ENCODE assay signal across 1 cellular context in genomic region chr6:32952817-32953739, GRCh38.
TF ChIP-seq lines count a peak whose summit lies in the region.

TSS of gene HLA-DMA (minus strand) at chr6:32953097. CDS start at chr6:32953036, 61 bp downstream.

TF ChIP-seq in HepG2, 621 proteins besides CTCF, POLR2A, EP300 and RAD21 (continued from another document and continues in another):
- no peak for TF ChIP-seq ZNF460 (CRISPR knock-in tag; IDR thresholded peaks at IDR 0.05; ENCODE audit: borderline replicate concordance)
- no peak; the same call in 1 of the 2 replicates for TF ChIP-seq MEIS2 (CRISPR knock-in tag; IDR thresholded peaks at IDR 0.05)
- no peak for TF ChIP-seq MYC (CRISPR knock-in tag; IDR thresholded peaks at IDR 0.05; ENCODE audit: borderline replicate concordance)
- no peak for TF ChIP-seq NFKB2 (CRISPR knock-in tag; IDR thresholded peaks at IDR 0.05; ENCODE audit: borderline replicate concordance)
- no peak for TF ChIP-seq ARHGAP35 (CRISPR knock-in tag; IDR thresholded peaks at IDR 0.05; ENCODE audit: borderline replicate concordance)
- TF ChIP-seq ZBTB40 (IDR thresholded peaks at IDR 0.05) = no peak
- no peak for TF ChIP-seq ZBTB40 (CRISPR knock-in tag; IDR thresholded peaks at IDR 0.05)
- peak; percentile 74 for TF ChIP-seq TEAD3 (CRISPR knock-in tag; optimal IDR thresholded peaks at IDR 0.05; ENCODE audit: borderline replicate concordance)
- TF ChIP-seq MIER3 (CRISPR knock-in tag; IDR thresholded peaks at IDR 0.05; ENCODE audit: borderline replicate concordance) = no peak
- TF ChIP-seq TGIF2 (CRISPR knock-in tag; IDR thresholded peaks at IDR 0.05) = no peak
- TF ChIP-seq HCFC1 (IDR thresholded peaks at IDR 0.05; ENCODE audit: low read depth, low read length) = no peak
- TF ChIP-seq ZMYM2 (CRISPR knock-in tag; IDR thresholded peaks at IDR 0.05) = no peak
- TF ChIP-seq ESRRA (CRISPR knock-in tag; IDR thresholded peaks at IDR 0.05; ENCODE audit: low read depth) = no peak
- TF ChIP-seq SMYD3 (CRISPR knock-in tag; IDR thresholded peaks at IDR 0.05) = no peak
- TF ChIP-seq TCF7 (IDR thresholded peaks at IDR 0.05; ENCODE audit: low read depth) = no peak
- TF ChIP-seq ZNF644 (CRISPR knock-in tag; IDR thresholded peaks at IDR 0.05; ENCODE audit: low read depth) = peak; percentile 74
- peak; percentile 71; the same call in 1 of the 2 replicates for TF ChIP-seq ZNF124 (CRISPR knock-in tag; IDR thresholded peaks at IDR 0.05)
- TF ChIP-seq ZNF558 (CRISPR knock-in tag; IDR thresholded peaks at IDR 0.05; ENCODE audit: borderline replicate concordance) = no peak
- no peak for TF ChIP-seq ZSCAN31 (CRISPR knock-in tag; IDR thresholded peaks at IDR 0.05; ENCODE audit: low read depth)
- no peak for TF ChIP-seq KDM5B (CRISPR knock-in tag; IDR thresholded peaks at IDR 0.05; ENCODE audit: borderline replicate concordance)
- no peak for TF ChIP-seq AHR (CRISPR knock-in tag; IDR thresholded peaks at IDR 0.05)
- TF ChIP-seq KMT2B (CRISPR knock-in tag; IDR thresholded peaks at IDR 0.05) = no peak
- no peak for TF ChIP-seq AKNA (CRISPR knock-in tag; IDR thresholded peaks at IDR 0.05; ENCODE audit: borderline replicate concordance)
- TF ChIP-seq KLF9 (CRISPR knock-in tag; IDR thresholded peaks at IDR 0.05; ENCODE audit: low read depth) = no peak
- no peak for TF ChIP-seq ZNF749 (CRISPR knock-in tag; IDR thresholded peaks at IDR 0.05; ENCODE audit: borderline replicate concordance)
- TF ChIP-seq ZNF3 (CRISPR knock-in tag; IDR thresholded peaks at IDR 0.05) = no peak
- no peak for TF ChIP-seq NFE2L1 (CRISPR knock-in tag; IDR thresholded peaks at IDR 0.05; ENCODE audit: borderline replicate concordance)
- TF ChIP-seq FOXP1 (IDR thresholded peaks at IDR 0.05) = no peak
- TF ChIP-seq FOXP1 (CRISPR knock-in tag; IDR thresholded peaks at IDR 0.05) = no peak
- TF ChIP-seq ZBTB2 (CRISPR knock-in tag; IDR thresholded peaks at IDR 0.05; ENCODE audit: low read depth) = no peak
- TF ChIP-seq SALL1 (CRISPR knock-in tag; IDR thresholded peaks at IDR 0.05) = peak; percentile 26; the same call in 1 of the 2 replicates
- no peak for TF ChIP-seq ARID2 (CRISPR knock-in tag; IDR thresholded peaks at IDR 0.05; ENCODE audit: borderline replicate concordance)
- no peak for TF ChIP-seq ZNF737 (CRISPR knock-in tag; IDR thresholded peaks at IDR 0.05; ENCODE audit: borderline replicate concordance)
- TF ChIP-seq SIX4 (CRISPR knock-in tag; IDR thresholded peaks at IDR 0.05) = no peak
- TF ChIP-seq IKZF5 (CRISPR knock-in tag; IDR thresholded peaks at IDR 0.05) = 0 out of 2 replicates have a peak, but pooled peaks have one; percentile 33
- no peak for TF ChIP-seq ZNF713 (CRISPR knock-in tag; IDR thresholded peaks at IDR 0.05)
- peak; percentile 79 for TF ChIP-seq NFYB (CRISPR knock-in tag; IDR thresholded peaks at IDR 0.05)
- no peak for TF ChIP-seq SOX13 (IDR thresholded peaks at IDR 0.05)
- TF ChIP-seq SOX13 (CRISPR knock-in tag; conservative IDR thresholded peaks at IDR 0.05 in 1 of 2, IDR thresholded peaks at IDR 0.05 in 1 of 2) = peak in 1 of 2 experiments; percentile 11; a peak in 1 of 4 replicates
- no peak for TF ChIP-seq PITX1 (CRISPR knock-in tag; IDR thresholded peaks at IDR 0.05)
- no peak for TF ChIP-seq E2F5 (CRISPR knock-in tag; conservative IDR thresholded peaks at IDR 0.05)
- no peak for TF ChIP-seq ZNF790 (CRISPR knock-in tag; IDR thresholded peaks at IDR 0.05; ENCODE audit: borderline replicate concordance)
- peak; percentile 47; the same call in 1 of the 2 replicates for TF ChIP-seq CBX5 (CRISPR knock-in tag; IDR thresholded peaks at IDR 0.05; ENCODE audit: borderline replicate concordance)
- no peak for TF ChIP-seq FUBP1 (CRISPR knock-in tag; IDR thresholded peaks at IDR 0.05; ENCODE audit: borderline replicate concordance)
